Comparison of ENCODE assay signal across 8 cellular contexts in genomic region chr20:48826883-48827771, GRCh38. TPM values are rescaled to one million over a fixed set of nuclear protein-coding genes. Genes with fewer than 3 reads are reported as not detected.
DNase-seq lines count a peak whose midpoint lies in the region; ATAC-seq and TF ChIP-seq lines count a peak whose summit lies in the region.

No MANE protein-coding gene starts in this region.

- no peak for TF ChIP-seq CTCF in GM12864 (IDR thresholded peaks at IDR 0.05; ENCODE audit: low read depth, low read length, missing control alignments)
- TF ChIP-seq CTCF in smooth muscle cell (IDR thresholded peaks at IDR 0.05; ENCODE audit: borderline replicate concordance, insufficient read depth, poor library complexity, severe bottlenecking), result no peak

- in situ Hi-C loops in GM23248 (cut with MboI), result no loop called here

- H3K36me3 ChIP-seq in GM23248 (ENCODE audit: low read depth), result no peaks in the 10 kb centered on the region
- H3K36me3 ChIP-seq in smooth muscle cell (ENCODE audit: low read depth), result no peaks in the 10 kb centered on the region

- H3K79me2 ChIP-seq in GM23248 (ENCODE audit: insufficient read depth) (no peaks in the 10 kb centered on the region), smooth muscle cell (ENCODE audit: low read depth) (no peaks in the 10 kb centered on the region)

- no peak for ATAC-seq in GM21447 (IDR thresholded peaks at IDR 0.05; ENCODE audit: unreplicated experiment)

- H3K36me3 Mint-ChIP-seq in activated naive CD8-positive, alpha-beta T cell, result no peaks in the 10 kb centered on the region

- H3K4me3 ChIP-seq in GM12864 (ENCODE audit: low read depth, low read length), result peak overlapping the region; percentile 89
- peak overlapping the region; percentile 52 for H3K4me3 ChIP-seq in GM23248
- peak overlapping the region; percentile 71 for H3K4me3 ChIP-seq in iPS-18c (ENCODE audit: insufficient read depth, low read depth, low read length)
- H3K4me3 ChIP-seq in smooth muscle cell, result peak overlapping the region; percentile 47

- H3K9ac ChIP-seq in GM23248 (no peak overlapping the region), smooth muscle cell (ENCODE audit: low read depth) (no peak overlapping the region)

- H3K27ac ChIP-seq in GM23248 (no peak overlapping the region), smooth muscle cell (ENCODE audit: low read depth) (no peak overlapping the region)

- no peaks in the 10 kb centered on the region for H3K9me3 ChIP-seq in GM23248 (ENCODE audit: low read depth)
- peaks cover 2% of the 10 kb centered on the region for H3K9me3 ChIP-seq in iPS-18c (ENCODE audit: control insufficient read depth, insufficient read depth, low read length)
- no peaks in the 10 kb centered on the region for H3K9me3 ChIP-seq in smooth muscle cell (replicated peaks; ENCODE audit: low read depth)

- DNase-seq in GM12864 (ENCODE audit: low read depth) (no peak), GM23248 (peak; percentile 36), NCI-H1105 (lab: John Stamatoyannopoulos, UW) (peak; percentile 38), smooth muscle cell (lab: John Stamatoyannopoulos, UW; ENCODE audit: unreplicated experiment) (no peak), SHP77 treated with DMSO at 0.1 percent for 48 hours (lab: John Stamatoyannopoulos, UW) (no peak)

- 3 to 5% methylated on average over 46 to 53 of the region's 72 CpGs for WGBS in GM23248 (ENCODE audit: low coverage in 1 of 2, low lambda C conversion rate in 2 of 2, missing lambda C conversion rate in 2 of 2), 2 experiments
- 2% methylated on average over 67 of the region's 72 CpGs for WGBS in smooth muscle cell (ENCODE audit: low lambda C conversion rate)

- no peaks in the 10 kb centered on the region for H4K20me1 ChIP-seq in GM23248 (ENCODE audit: insufficient read depth)
- no peaks in the 10 kb centered on the region for H4K20me1 ChIP-seq in smooth muscle cell (ENCODE audit: low read depth)

- H3K9me2 ChIP-seq in GM23248 (ENCODE audit: insufficient read depth), result no peaks in the 10 kb centered on the region

- H3K4me1 ChIP-seq in GM23248 (ENCODE audit: insufficient read depth), result peaks cover 26% of the 10 kb centered on the region
- peaks cover 19% of the 10 kb centered on the region for H3K4me1 ChIP-seq in smooth muscle cell (ENCODE audit: low read depth)

- H3F3A ChIP-seq in GM23248 (ENCODE audit: insufficient read depth), result peaks cover 33% of the 10 kb centered on the region
- no peaks in the 10 kb centered on the region for H3F3A ChIP-seq in smooth muscle cell (ENCODE audit: low read depth)

- H3K27me3 ChIP-seq in GM23248 (replicated peaks; ENCODE audit: insufficient read depth), result peaks cover 20% of the 10 kb centered on the region; the same call in 1 of the 2 replicates
- peaks cover 32% of the 10 kb centered on the region for H3K27me3 ChIP-seq in smooth muscle cell (ENCODE audit: low read depth)

- no peaks in the 10 kb centered on the region for H3K27me3 Mint-ChIP-seq in activated naive CD8-positive, alpha-beta T cell

- H3K4me3 Mint-ChIP-seq in activated naive CD8-positive, alpha-beta T cell, result peak overlapping the region; percentile 95

- H2AFZ ChIP-seq in GM23248, result peak overlapping the region; percentile 62
- H2AFZ ChIP-seq in smooth muscle cell (ENCODE audit: low read depth), result peak overlapping the region; percentile 31

- peak overlapping the region; percentile 95 for H3K27ac Mint-ChIP-seq in activated naive CD8-positive, alpha-beta T cell

- H3K4me2 ChIP-seq in GM23248 (ENCODE audit: unreplicated experiment), result peak overlapping the region; percentile 58
- H3K4me2 ChIP-seq in smooth muscle cell, result peak overlapping the region; percentile 82

- no peaks in the 10 kb centered on the region for H3K9me3 Mint-ChIP-seq in activated naive CD8-positive, alpha-beta T cell (ENCODE audit: low read depth)

- peaks cover 52% of the 10 kb centered on the region for H3K4me1 Mint-ChIP-seq in activated naive CD8-positive, alpha-beta T cell (ENCODE audit: low read depth)

RNA-seq across cellular contexts. Expression of gene PREX1, which starts 0.7 kb away (rescaled TPM):
- total RNA-seq in GM23248 (2014; rRNA removed; shearing (Covaris generic)), result 0.63 and 0.65 TPM in 2 replicates
- 0.13 and 0.18 TPM in 2 replicates for polyA plus RNA-seq in GM23248 (2016; fragmentation: Nextera tagmentation; extraction: Ambion mirVana)
- 0.04 and 0.31 TPM in 2 replicates for total RNA-seq in smooth muscle cell
- polyA plus RNA-seq in smooth muscle cell, result 0.30 TPM in 1 of 2 replicates, not detected in the other

Comparison
In these comparisons a context has a peak if more than half of its experiments do, and no peak if none do; other contexts are left out.
1. DNase-seq: peak in GM23248 (single experiment) and NCI-H1105 (single experiment); none in GM12864 (single experiment), smooth muscle cell (single experiment) and SHP77 treated with DMSO at 0.1 percent for 48 hours (single experiment).
2. Peak in every context shown above with its lines, with median percentiles within 50 percentile points of each other: H3K4me3 ChIP-seq.